Comparison of ENCODE assay signal across 1 cellular context in genomic region chr6:6131492-6132109, GRCh38.
TF ChIP-seq lines count a peak whose summit lies in the region.

No MANE protein-coding gene starts in this region.

TF ChIP-seq in GM23338, 12 proteins besides CTCF, POLR2A, EP300 and RAD21 (continued from another document):
- TF ChIP-seq ZNF462 (CRISPR knock-in tag; IDR thresholded peaks at IDR 0.05): no peak
- no peak for TF ChIP-seq REST (IDR thresholded peaks at IDR 0.05; ENCODE audit: unreplicated experiment)
- no peak for TF ChIP-seq NANOG (IDR thresholded peaks at IDR 0.05; ENCODE audit: borderline replicate concordance)
- no peak for TF ChIP-seq STAT1 (IDR thresholded peaks at IDR 0.05; ENCODE audit: unreplicated experiment)
- no peak for TF ChIP-seq EZH2 (IDR thresholded peaks at IDR 0.05; ENCODE audit: low read depth, unreplicated experiment)
- TF ChIP-seq EZH2phosphoT487 (IDR thresholded peaks at IDR 0.05; ENCODE audit: unreplicated experiment): no peak
